In the genomic region with DNA sequence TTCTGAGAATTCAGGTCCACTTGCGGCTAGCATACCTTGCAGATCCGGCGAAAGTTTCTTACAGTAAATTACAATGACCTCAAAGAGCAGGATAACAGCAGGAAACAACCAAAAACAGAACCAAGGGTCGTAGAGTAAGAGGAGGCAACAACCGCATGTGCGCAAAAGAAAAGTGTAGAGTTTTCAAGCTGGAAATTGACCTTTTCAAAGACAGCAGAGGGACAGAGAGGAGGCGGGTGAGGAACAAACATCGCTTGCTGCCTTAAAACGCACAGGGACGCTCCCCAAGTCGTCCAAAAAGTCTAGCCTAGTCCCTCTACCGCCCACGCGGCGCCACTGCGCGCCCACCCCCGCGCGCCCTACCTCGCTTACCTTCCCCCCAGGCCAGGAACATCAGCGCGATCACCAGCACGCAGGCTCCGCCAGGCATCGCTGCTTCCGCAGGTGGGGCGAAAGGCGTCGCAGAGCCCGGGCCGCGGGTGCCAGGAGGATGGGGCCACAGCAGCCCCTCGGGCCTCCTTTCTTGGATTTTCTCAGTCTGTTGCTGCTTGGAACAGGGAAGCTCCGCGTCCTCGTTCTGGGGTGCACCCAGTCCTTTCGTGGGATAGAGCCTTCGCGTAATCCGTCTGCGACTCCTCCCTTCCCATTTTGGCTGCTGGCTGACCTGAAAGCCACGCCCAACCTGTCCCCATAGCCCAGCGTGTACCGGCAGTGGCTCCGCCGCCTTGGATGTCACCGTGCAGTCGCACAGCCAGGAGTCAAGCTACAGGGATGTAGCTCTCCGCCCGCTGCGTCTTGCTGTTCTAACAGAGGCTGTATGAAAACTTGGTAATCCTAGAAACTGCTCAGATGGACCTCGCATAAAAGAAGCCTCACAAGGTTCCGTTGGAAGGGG, we compare ENCODE assay signal across 8 cellular contexts. TPM values are rescaled to one million over a fixed set of nuclear protein-coding genes. Genes with fewer than 3 reads are reported as not detected.
A peak's percentile ranks its signal among the peaks of the same experiment; 100 is the strongest.
DNase-seq lines count a peak whose midpoint lies in the region; ATAC-seq, FAIRE-seq and TF ChIP-seq lines count a peak whose summit lies in the region.

A gene (minus strand): TSS at position 579 of the 895 bp plus-strand sequence. CDS start 149 bp downstream, at position 430.

- H3K9me3 ChIP-seq in GM12878 (replicated peaks; ENCODE audit: control insufficient read depth, insufficient read depth, low read length), result no peaks in the 10 kb centered on the region
- no peaks in the 10 kb centered on the region for H3K9me3 ChIP-seq in keratinocyte (ENCODE audit: control insufficient read depth, low read depth, low read length)

- H3K27me3 Mint-ChIP-seq in T-cell, result peaks cover 8 to 32% of the 10 kb centered on the region in 2 donors

- TF ChIP-seq CTCF in AG10803 (conservative IDR thresholded peaks at IDR 0.05; ENCODE audit: low read length), result no peak
- no peak for TF ChIP-seq CTCF in GM12878 (IDR thresholded peaks at IDR 0.05 in 2 of 3, conservative IDR thresholded peaks at IDR 0.05 in 1 of 3; ENCODE audit: control insufficient read depth in 2 of 3, extremely low read depth in 1 of 3, insufficient read depth in 1 of 3, low read depth in 3 of 3, low read length in 3 of 3)
- TF ChIP-seq CTCF in keratinocyte (optimal IDR thresholded peaks at IDR 0.05 in 1 of 3, IDR thresholded peaks at IDR 0.05 in 1 of 3, conservative IDR thresholded peaks at IDR 0.05 in 1 of 3; ENCODE audit: extremely low read depth in 1 of 3, insufficient read depth in 2 of 3, low read length in 3 of 3), result no peak

- WGBS in GM12878 (ENCODE audit: insufficient coverage, insufficient replicate concordance, low lambda C conversion rate, missing lambda C conversion rate), result 15% methylated on average over 54 of the region's 54 CpGs

- H3K36me3 Mint-ChIP-seq in T-cell, result peaks cover 2% of the 10 kb centered on the region

- peaks cover 15 to 24% (median 16%) of the 10 kb centered on the region in 3 donors for H3K4me1 Mint-ChIP-seq in T-cell

- peak within 1 kb of the TSS; percentile 32 for H3K4me3 ChIP-seq in AG10803 (ENCODE audit: low read length)
- no peak within 1 kb of the TSS; the same call in 1 of the 2 replicates for H3K4me3 ChIP-seq in GM12878
- peak within 1 kb of the TSS; percentile 51 to 64 (median 56) for H3K4me3 ChIP-seq in keratinocyte (ENCODE audit: control insufficient read depth in 2 of 3, extremely low read depth in 1 of 3, insufficient read depth in 2 of 3, low read depth in 1 of 3, low read length in 3 of 3)

- RAD21 ChIA-PET in GM12878 (lab: Charles Lee; ENCODE audit: unreplicated experiment), result no interaction called here

- H3K79me2 ChIP-seq in GM12878 (ENCODE audit: control insufficient read depth, insufficient read depth, low read length), result no peaks in the 10 kb centered on the region
- no peaks in the 10 kb centered on the region for H3K79me2 ChIP-seq in keratinocyte (ENCODE audit: control insufficient read depth, insufficient read depth, low read length)

- H3K9me3 Mint-ChIP-seq in T-cell, result peaks cover 0 to 6% (median 6%) of the 10 kb centered on the region in 3 donors

- peak within 1 kb of the TSS; percentile 71 to 90 (median 79) for H3K4me3 Mint-ChIP-seq in T-cell

- BruUV-seq in GM12878 (replicated peaks; lab: Mats Ljungman, UMichigan), result no TSS peak

- FAIRE-seq in GM12878 (lab: Jason Lieb, UNC), result no peak
- no peak for FAIRE-seq in keratinocyte (lab: Jason Lieb, UNC)

- TF ChIP-seq RAD21 in GM12878 (IDR thresholded peaks at IDR 0.05; ENCODE audit: insufficient read depth, low read depth, low read length), result no peak

- H3K4me1 ChIP-seq in GM12878 (ENCODE audit: control insufficient read depth, insufficient read depth, low read length) (no peaks in the 10 kb centered on the region), keratinocyte (ENCODE audit: control insufficient read depth, extremely low read depth, insufficient read depth, low read length) (peaks cover 6% of the 10 kb centered on the region)

- in situ Hi-C loops in GM12878 (cut with MboI), result no loop called here

- SMC1A ChIA-PET in GM12878 (lab: Charles Lee; ENCODE audit: uncharacterized antibody, unreplicated experiment), result no interaction called here

- no peak for TF ChIP-seq EP300 in GM12878 (IDR thresholded peaks at IDR 0.05; ENCODE audit: borderline replicate concordance in 1 of 2, control insufficient read depth in 1 of 2, low read depth in 2 of 2, low read length in 2 of 2)

- POLR2A ChIA-PET in T-cell (lab: Charles Lee), result interaction anchor here in 1 of 2 donors (0.6 kb wide), 1 partner anchor 1606 kb away, joined by 3 read pairs; no protein-coding TSS in a partner anchor
- POLR2A ChIA-PET in GM12878 (lab: Charles Lee), result no interaction called here

- ATAC-seq in GM21423 (IDR thresholded peaks at IDR 0.05; ENCODE audit: unreplicated experiment) (peak; percentile 45), T-cell (replicated peaks in 1 of 4) (peak; percentile 75 to 85 (median 78)), GM12878 (peak; percentile 85), GM21528 (IDR thresholded peaks at IDR 0.05; ENCODE audit: low FRiP score, unreplicated experiment) (no peak)

- DNase-seq in AG10803 (ENCODE audit: low read depth), result peak; percentile 1
- DNase-seq in NCI-H1105 (lab: John Stamatoyannopoulos, UW), result peak; percentile 95
- DNase-seq in T-cell, result peak in 27 of 34 experiments; percentile 2 to 65 (median 28)
- DNase-seq in GM12878 (ENCODE audit: low read depth, low spot score), result no peak
- no peak for DNase-seq in keratinocyte (ENCODE audit: low read depth, low spot score)
- peak; percentile 20 to 27 for DNase-seq in stimulated activated CD4-positive, alpha-beta T cell treated with anti-CD3 and anti-CD28 coated beads, Interleukin-15, amount 100 ng/mL, for 48 hours (ENCODE audit: low read depth in 2 of 2)

- H3K27me3 ChIP-seq in GM12878 (replicated peaks in 1 of 2; ENCODE audit: control insufficient read depth in 2 of 2, insufficient read depth in 2 of 2, low read length in 1 of 2), result peaks cover 2% of the 10 kb centered on the region in 2 experiments; a peak in 3 of 4 replicates
- peaks cover 16% of the 10 kb centered on the region for H3K27me3 ChIP-seq in keratinocyte (ENCODE audit: control insufficient read depth, extremely low read depth, insufficient read depth, low read length)

- CTCF ChIA-PET in T-cell (lab: Charles Lee) (interaction anchor here in 1 of 2 donors (0.5 kb wide), 1 partner anchor 41 kb away, joined by 3 read pairs; no protein-coding TSS in a partner anchor), GM12878 (lab: Yijun Ruan, JAX) (no interaction called here)

- H3K36me3 ChIP-seq in GM12878 (ENCODE audit: control insufficient read depth in 2 of 2, insufficient read depth in 2 of 2, low read length in 1 of 2) (no peaks in the 10 kb centered on the region), keratinocyte (ENCODE audit: control insufficient read depth in 2 of 2, extremely low read depth in 1 of 2, insufficient read depth in 2 of 2, low read length in 2 of 2) (no peaks in the 10 kb centered on the region)

- H2AFZ ChIP-seq in GM12878 (ENCODE audit: control insufficient read depth, low read depth, low read length) (peak within 1 kb of the TSS; percentile 41), keratinocyte (ENCODE audit: control insufficient read depth, low read length) (peak within 1 kb of the TSS; percentile 63)

- no peak within 1 kb of the TSS for H3K27ac ChIP-seq in GM12878 (ENCODE audit: control insufficient read depth, insufficient read depth)
- no peak within 1 kb of the TSS for H3K27ac ChIP-seq in keratinocyte (ENCODE audit: control insufficient read depth, insufficient read depth, low read length)

- H3K9ac ChIP-seq in GM12878 (ENCODE audit: control insufficient read depth, insufficient read depth, low read length) (no peak within 1 kb of the TSS; the same call in 1 of the 2 replicates), keratinocyte (ENCODE audit: control insufficient read depth, extremely low read depth, insufficient read depth, low read length) (no peak within 1 kb of the TSS)

- dilution Hi-C loops in keratinocyte (cut with MboI; ENCODE audit: extremely low pct_ligation_motif_present, low sequenced_read_pairs), result no loop called here

- peak within 1 kb of the TSS; percentile 77 for H3K4me2 ChIP-seq in GM12878 (ENCODE audit: control insufficient read depth, insufficient read depth)
- peak within 1 kb of the TSS; percentile 85 for H3K4me2 ChIP-seq in keratinocyte (ENCODE audit: control insufficient read depth, extremely low read depth, insufficient read depth, low read depth, low read length)

- intact Hi-C loops in GM12878 (cut with micrococcal nuclease; ENCODE audit: unreplicated experiment), result no loop called here

- peak within 1 kb of the TSS in 1 of 2 donors; percentile 84 for H3K27ac Mint-ChIP-seq in T-cell

- H4K20me1 ChIP-seq in GM12878 (ENCODE audit: control insufficient read depth, insufficient read depth), result no peaks in the 10 kb centered on the region
- no peaks in the 10 kb centered on the region for H4K20me1 ChIP-seq in keratinocyte (ENCODE audit: control insufficient read depth, extremely low read depth, insufficient read depth, low read length)

- no peak; the same call in 1 of the 2 replicates for TF ChIP-seq POLR2A in GM12878 (IDR thresholded peaks at IDR 0.05; ENCODE audit: low read depth, low read length)

- H3K9me1 ChIP-seq in keratinocyte (ENCODE audit: control insufficient read depth, extremely low read depth, insufficient read depth, low read length), result no peaks in the 10 kb centered on the region

RNA-seq across cellular contexts. Expression of the gene that starts here (rescaled TPM):
- total RNA-seq in T-cell (1 to 10 TPM in 2 of 5 donors, under 1 TPM in 3; 0.13 to 5.0 (median 0.79) TPM), GM12878 (2014; rRNA removed) (1.9 and 2.9 TPM in 2 replicates), GM12878 (2014; rRNA removed; fragmentation: Illumina TruSeq; extraction: Trizol) (2.1 and 2.3 TPM in 2 replicates), GM12878 (2021) (0.74 and 1.5 TPM in 2 replicates)
- 0.27 TPM in 2 replicates for total RNA-seq in GM12878 (2013; cell fraction: nucleolus; rRNA removed)
- polyA plus RNA-seq in GM12878 (2011; ENCODE audit: low read depth), result not detected
- polyA plus RNA-seq in GM12878 (2011; rRNA removed) (0.75 and 1.2 TPM in 2 replicates), GM12878 (2014; fragmentation: Illumina TruSeq; extraction: Trizol) (1.2 and 1.5 TPM in 2 replicates), GM12878 (2014; fragmentation: Nextera tagmentation; extraction: Ambion mirVana) (1 to 10 TPM; 1.1 to 1.8 TPM), GM12878 (2014; rRNA removed) (0.52 and 0.96 TPM in 2 replicates), GM12878 (2016; fragmentation: Nextera tagmentation; extraction: Ambion mirVana) (1 to 10 TPM; 1.1 to 1.7 TPM), keratinocyte (0.01 to 0.15 TPM (median 0.01 TPM) in 3 replicates)
- 0.19 and 0.20 TPM in 2 replicates for polyA plus RNA-seq in GM12878 (2011; cell fraction: cytosol; rRNA removed)
- polyA plus RNA-seq in GM12878 (2011; cell fraction: nucleus; rRNA removed), result 1.7 and 2.2 TPM in 2 replicates
- 0.14 and 0.17 TPM in 2 replicates for polyA plus RNA-seq in GM12878 (2012)
- 0.88 and 1.0 TPM in 2 replicates for polyA minus RNA-seq in GM12878 (2011; rRNA and poly(A)+ RNA removed)
- polyA minus RNA-seq in GM12878 (2011; cell fraction: cytosol; rRNA and poly(A)+ RNA removed), result 0.21 and 0.27 TPM in 2 replicates
- polyA minus RNA-seq in GM12878 (2011; cell fraction: nucleus; rRNA and poly(A)+ RNA removed), result 1.4 and 1.8 TPM in 2 replicates
- not detected for polyA plus RNA-seq in keratinocyte (2011; ENCODE audit: low read depth)
- not detected in 2 replicates for polyA plus RNA-seq in keratinocyte (2011; cell fraction: cytosol; rRNA removed)
- polyA plus RNA-seq in keratinocyte (2011; cell fraction: nucleus; rRNA removed), result 0.03 and 0.18 TPM in 2 replicates
- not detected in 2 replicates for polyA plus RNA-seq in keratinocyte (2012; ENCODE audit: low replicate concordance)
- polyA minus RNA-seq in keratinocyte, result 0.03 to 0.06 TPM in 2 of 3 replicates, not detected in the other
- not detected for polyA minus RNA-seq in keratinocyte (2011; cell fraction: cytosol; rRNA and poly(A)+ RNA removed)
- 0.23 TPM in 1 of 2 replicates, not detected in the other for polyA minus RNA-seq in keratinocyte (2011; cell fraction: nucleus; rRNA and poly(A)+ RNA removed)

Comparison
In these comparisons a context has a peak if more than half of its experiments do, and no peak if none do; other contexts are left out.
1. DNase-seq: peak in AG10803 (single experiment), NCI-H1105 (single experiment), T-cell (27 of 34) and stimulated activated CD4-positive, alpha-beta T cell treated with anti-CD3 and anti-CD28 coated beads, Interleukin-15, amount 100 ng/mL, for 48 hours (2 of 2); none in GM12878 (single experiment) and keratinocyte (single experiment).